31 cellular contexts compared by ENCODE assay signal in genomic region chr5:120717381-120717780, GRCh38.
DNase-seq lines count a peak whose midpoint lies in the region; ATAC-seq, FAIRE-seq and TF ChIP-seq lines count a peak whose summit lies in the region.
"Had no signal": no experiment of that assay in that cellular context is flagged by ENCODE, and none has a peak within 500 bp of the region (broad histone marks: within the 10 kb centered on the region; RNA-seq: fewer than 3 reads in every experiment).

No MANE protein-coding gene starts in this region.

- H3K27ac ChIP-seq in astrocyte (ENCODE audit: low read depth, low read length) (no peak overlapping the region), neural cell (ENCODE audit: low read length) (no peak overlapping the region)
- H3K27ac ChIP-seq: 22Rv1; A549; BLaER1; BLaER1 treated with 17β-estradiol and CSF1 and Interleukin-3, amounts not matched to agents 10 nM and 100 nM; C4-2B had no signal

- H3K36me3 ChIP-seq in astrocyte (ENCODE audit: insufficient read depth, low read length) = no peaks in the 10 kb centered on the region
- no peaks in the 10 kb centered on the region for H3K36me3 ChIP-seq in neural cell (ENCODE audit: insufficient read depth, low read length)
- H3K36me3 ChIP-seq: BE2C; BLaER1; BLaER1 treated with 17β-estradiol and CSF1 and Interleukin-3, amounts not matched to agents 10 nM and 100 nM had no signal

- no peak for ATAC-seq in HG03520 (IDR thresholded peaks at IDR 0.05; ENCODE audit: unreplicated experiment)
- ATAC-seq: A549; CD8-positive, alpha-beta T cell had no signal

- H3K36me3 Mint-ChIP-seq in astrocyte (ENCODE audit: low read depth, unreplicated experiment) = no peaks in the 10 kb centered on the region
- H3K36me3 Mint-ChIP-seq: CD14-positive monocyte; CD4-positive, alpha-beta memory T cell; CD4-positive, CD25-positive, alpha-beta regulatory T cell; CD8-positive, alpha-beta memory T cell; CD8-positive, alpha-beta T cell had no signal

- no peak for TF ChIP-seq CTCF in astrocyte (IDR thresholded peaks at IDR 0.05; ENCODE audit: insufficient read depth, low read depth, low read length)
- no peak for TF ChIP-seq CTCF in neural cell (IDR thresholded peaks at IDR 0.05; ENCODE audit: poor library complexity, severe bottlenecking)

- no peak overlapping the region for H3K4me3 ChIP-seq in astrocyte (ENCODE audit: insufficient read depth, low read depth, low read length)
- H3K4me3 ChIP-seq in neural cell (ENCODE audit: low read length) = no peak overlapping the region
- H3K4me3 ChIP-seq: A549; BLaER1; BLaER1 treated with 17β-estradiol and CSF1 and Interleukin-3, amounts not matched to agents 10 nM and 100 nM had no signal

- H3K4me1 ChIP-seq in astrocyte (ENCODE audit: insufficient read depth, low read length) = no peaks in the 10 kb centered on the region
- H3K4me1 ChIP-seq: A549; BE2C; BLaER1; BLaER1 treated with 17β-estradiol and CSF1 and Interleukin-3, amounts not matched to agents 10 nM and 100 nM; Caco-2 had no signal

- DNase-seq in astrocyte (ENCODE audit: low read depth) = no peak
- no peak for DNase-seq in stimulated activated CD4-positive, alpha-beta T cell treated with anti-CD3 and anti-CD28 coated beads, Interleukin-12 subunit alpha, Interleukin-12 subunit beta, amount 100 ng/mL, for 4 hours
- DNase-seq: 8988T; ACHN; AML-193; BE2C; C1 segment of cervical spinal cord; Caco-2; Calu3; CD4-positive, alpha-beta memory T cell; CD4-positive, alpha-beta T cell; CD4-positive, CD25-positive, alpha-beta regulatory T cell; CD8-positive, alpha-beta memory T cell; CD8-positive, alpha-beta T cell; COR-L47; DMS 273 treated with DMSO at 0.1 percent for 48 hours; DMS153; DMS53; DMS79; DMS79 treated with DMSO at 0.1 percent for 48 hours; DND-41; EL had no signal

- peaks cover 2% of the 10 kb centered on the region for H3K9me3 Mint-ChIP-seq in astrocyte (ENCODE audit: unreplicated experiment)

- no peaks in the 10 kb centered on the region for H3K9me2 ChIP-seq in neural cell (ENCODE audit: insufficient read depth, low read length)

- no peak for TF ChIP-seq RAD21 in neural cell (conservative IDR thresholded peaks at IDR 0.05)

- no peaks in the 10 kb centered on the region for H3F3A ChIP-seq in neural cell (ENCODE audit: insufficient read depth, low read length, poor library complexity, severe bottlenecking)

- no peaks in the 10 kb centered on the region for H3K4me1 Mint-ChIP-seq in astrocyte (ENCODE audit: low read depth, unreplicated experiment)
- H3K4me1 Mint-ChIP-seq: B cell; CD14-positive monocyte; CD4-positive, alpha-beta memory T cell; CD4-positive, CD25-positive, alpha-beta regulatory T cell; CD8-positive, alpha-beta memory T cell had no signal

- H4K20me1 ChIP-seq in astrocyte (ENCODE audit: insufficient read depth, low read length) (no peaks in the 10 kb centered on the region), neural cell (ENCODE audit: insufficient read depth) (no peaks in the 10 kb centered on the region)
- H4K20me1 ChIP-seq: BLaER1; BLaER1 treated with 17β-estradiol and CSF1 and Interleukin-3, amounts not matched to agents 10 nM and 100 nM had no signal

- H3K79me2 ChIP-seq in astrocyte (ENCODE audit: insufficient read depth, low read length) = no peaks in the 10 kb centered on the region
- no peaks in the 10 kb centered on the region for H3K79me2 ChIP-seq in neural cell (replicated peaks; ENCODE audit: insufficient read depth, low read length)

- no peak overlapping the region for H3K4me2 ChIP-seq in astrocyte (ENCODE audit: low read length)
- no peak overlapping the region for H3K4me2 ChIP-seq in neural cell (ENCODE audit: low read length)
- H3K4me2 ChIP-seq: A549; BLaER1; BLaER1 treated with 17β-estradiol and CSF1 and Interleukin-3, amounts not matched to agents 10 nM and 100 nM had no signal

- H2AFZ ChIP-seq in astrocyte (ENCODE audit: low read depth, low read length) = no peak overlapping the region
- H2AFZ ChIP-seq in neural cell (ENCODE audit: low read depth, low read length) = no peak overlapping the region

- H3K27me3 ChIP-seq in astrocyte (ENCODE audit: insufficient read depth, low read length) (no peaks in the 10 kb centered on the region), neural cell (ENCODE audit: insufficient read depth, low read depth, low read length) (no peaks in the 10 kb centered on the region)
- H3K27me3 ChIP-seq: BE2C; BLaER1; BLaER1 treated with 17β-estradiol and CSF1 and Interleukin-3, amounts not matched to agents 10 nM and 100 nM had no signal

- peak; percentile 82 for TF ChIP-seq EP300 in neural cell (conservative IDR thresholded peaks at IDR 0.05; ENCODE audit: poor library complexity, severe bottlenecking)

- peak; percentile 20 for FAIRE-seq in astrocyte (lab: Jason Lieb, UNC)
- FAIRE-seq: A549 had no signal

- no peak overlapping the region for H3K27ac Mint-ChIP-seq in astrocyte (ENCODE audit: unreplicated experiment)
- H3K27ac Mint-ChIP-seq: B cell; CD14-positive monocyte; CD4-positive, alpha-beta memory T cell; CD4-positive, alpha-beta T cell; CD4-positive, CD25-positive, alpha-beta regulatory T cell; CD8-positive, alpha-beta memory T cell; CD8-positive, alpha-beta T cell had no signal

- H3K9ac ChIP-seq in astrocyte (ENCODE audit: low read length) (no peak overlapping the region), neural cell (ENCODE audit: low read length) (no peak overlapping the region)
- H3K9ac ChIP-seq: BLaER1; BLaER1 treated with 17β-estradiol and CSF1 and Interleukin-3, amounts not matched to agents 10 nM and 100 nM had no signal

- H3K27me3 Mint-ChIP-seq in astrocyte (ENCODE audit: low read depth, unreplicated experiment) = no peaks in the 10 kb centered on the region
- H3K27me3 Mint-ChIP-seq: B cell; CD4-positive, alpha-beta memory T cell; CD4-positive, alpha-beta T cell; CD4-positive, CD25-positive, alpha-beta regulatory T cell; CD8-positive, alpha-beta memory T cell had no signal

- no peak overlapping the region for H3K4me3 Mint-ChIP-seq in astrocyte (ENCODE audit: unreplicated experiment)
- H3K4me3 Mint-ChIP-seq: B cell; CD14-positive monocyte; CD4-positive, alpha-beta memory T cell; CD4-positive, alpha-beta T cell; CD4-positive, CD25-positive, alpha-beta regulatory T cell; CD8-positive, alpha-beta memory T cell; CD8-positive, alpha-beta T cell had no signal

- H3K9me3 ChIP-seq in astrocyte (ENCODE audit: insufficient read depth, low read depth, low read length) = no peaks in the 10 kb centered on the region
- no peaks in the 10 kb centered on the region for H3K9me3 ChIP-seq in neural cell (ENCODE audit: low read length)
- H3K9me3 ChIP-seq: A549; BE2C; BLaER1; BLaER1 treated with 17β-estradiol and CSF1 and Interleukin-3, amounts not matched to agents 10 nM and 100 nM; Caco-2 had no signal

TF ChIP-seq in neural cell, 6 proteins besides CTCF, POLR2A, EP300 and RAD21:
- no peak for TF ChIP-seq MXI1 (conservative IDR thresholded peaks at IDR 0.05; ENCODE audit: poor library complexity, severe bottlenecking)
- TF ChIP-seq EZH2 (IDR thresholded peaks at IDR 0.05; ENCODE audit: borderline replicate concordance, insufficient read depth, low read length, poor library complexity, severe bottlenecking) = no peak
- peak; percentile 52 for TF ChIP-seq POLR2AphosphoS5 (IDR thresholded peaks at IDR 0.05)
- no peak for TF ChIP-seq TAF1 (IDR thresholded peaks at IDR 0.05; ENCODE audit: low read depth)
- TF ChIP-seq SMC3 (conservative IDR thresholded peaks at IDR 0.05; ENCODE audit: poor library complexity) = no peak
TF ChIP-seq in neural cell: peak in this region for 1.
